Comparison of ENCODE assay signal across 19 cellular contexts in the genomic region with DNA sequence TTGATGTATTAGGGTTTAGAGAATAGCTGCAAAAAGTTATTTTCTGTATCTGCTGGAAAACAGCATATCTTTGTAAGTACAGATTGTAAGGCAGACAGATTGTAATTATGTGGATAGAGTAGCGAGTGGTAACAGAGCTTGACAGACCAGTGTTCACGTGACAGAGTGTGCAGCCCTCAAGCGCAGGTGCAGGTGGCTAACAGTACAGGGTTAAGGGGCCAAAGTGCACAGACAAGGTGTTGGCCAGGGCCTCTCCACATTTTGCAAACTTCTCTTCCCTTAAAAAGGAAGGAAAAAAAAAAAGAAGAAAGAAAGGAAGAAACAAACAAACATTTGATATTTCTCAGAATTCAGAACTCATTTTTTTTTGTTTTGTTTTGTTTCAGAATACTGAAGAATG. TPM values are rescaled to one million over a fixed set of nuclear protein-coding genes. Genes with fewer than 3 reads are reported as not detected.
A peak's percentile ranks its signal among the peaks of the same experiment; 100 is the strongest.
DNase-seq lines count a peak whose midpoint lies in the region; ATAC-seq and TF ChIP-seq lines count a peak whose summit lies in the region.
"Had no signal": no experiment of that assay in that cellular context is flagged by ENCODE, and none has a peak within 500 bp of the region (broad histone marks: within the 10 kb centered on the region; RNA-seq: fewer than 3 reads in every experiment).

No MANE protein-coding gene starts in this region.

- H3K9me3 ChIP-seq in mucosa of descending colon, result no peaks in the 10 kb centered on the region
- H3K9me3 ChIP-seq: SJSA1 had no signal

- DNase-seq in COLO668 (lab: John Stamatoyannopoulos, UW; ENCODE audit: unreplicated experiment) (peak; percentile 8), DMS53 treated with DMSO at 0.1 percent for 48 hours (lab: John Stamatoyannopoulos, UW; ENCODE audit: unreplicated experiment) (peak; percentile 91), left colon (peak; percentile 46 to 73), mucosa of descending colon (peak in 2 of 3 donors; percentile 51 to 61), coronary artery (ENCODE audit: low spot score) (no peak), SIG-M5 (lab: John Stamatoyannopoulos, UW) (no peak), osteocyte (ENCODE audit: extremely low spot score, unreplicated experiment) (no peak)
- DNase-seq: ACHN, H7, HFFc6, IMR-90, NCI-H1417 treated with DMSO at 0.1 percent for 48 hours, NCI-H187 treated with DMSO at 0.1 percent for 48 hours, NCI-H446, NCI-H82 had no signal

- intact Hi-C loops in left colon (cut with DNase I, micrococcal nuclease) (no loop called here), mucosa of descending colon (cut with DNase I, micrococcal nuclease) (no loop called here)

- no peaks in the 10 kb centered on the region for H3K27me3 Mint-ChIP-seq in osteocyte (ENCODE audit: unreplicated experiment)

- no peak for TF ChIP-seq CTCF in mucosa of descending colon (IDR thresholded peaks at IDR 0.05)
- TF ChIP-seq CTCF in coronary artery (IDR thresholded peaks at IDR 0.05), result no peak
- no peak for TF ChIP-seq CTCF in osteocyte (IDR thresholded peaks at IDR 0.05)

- no peaks in the 10 kb centered on the region for H3K9me3 Mint-ChIP-seq in osteocyte (ENCODE audit: unreplicated experiment)
- H3K9me3 Mint-ChIP-seq: HFFc6 had no signal

- no peaks in the 10 kb centered on the region for H3K4me1 Mint-ChIP-seq in osteocyte (ENCODE audit: unreplicated experiment)

- H3K4me1 ChIP-seq in mucosa of descending colon (ENCODE audit: low read depth), result peaks cover 19% of the 10 kb centered on the region
- H3K4me1 ChIP-seq: SJSA1 had no signal

- no peak overlapping the region for H3K27ac ChIP-seq in coronary artery
- H3K27ac ChIP-seq: C4-2B, SJSA1 had no signal

- ATAC-seq in left colon (peak; percentile 87), mucosa of descending colon (peak; percentile 85)

- H3K36me3 Mint-ChIP-seq in osteocyte (ENCODE audit: unreplicated experiment), result peaks cover 17% of the 10 kb centered on the region

- H3K4me3 Mint-ChIP-seq in osteocyte (ENCODE audit: unreplicated experiment), result no peak overlapping the region
- H3K4me3 Mint-ChIP-seq: HFFc6 had no signal

- no peak overlapping the region for H3K27ac Mint-ChIP-seq in osteocyte (ENCODE audit: unreplicated experiment)
- H3K27ac Mint-ChIP-seq: HFFc6 had no signal

- no peaks in the 10 kb centered on the region for H3K36me3 ChIP-seq in mucosa of descending colon (ENCODE audit: low read depth)

- H3K4me3 ChIP-seq in mucosa of descending colon (no peak overlapping the region), coronary artery (no peak overlapping the region)
- H3K4me3 ChIP-seq: SJSA1 had no signal

RNA-seq across cellular contexts. Expression of gene KLHL42, which starts 25.2 kb away (rescaled TPM):
- 10 to 100 TPM; 18.1 to 23.8 TPM for total RNA-seq in left colon
- 10 to 100 TPM; 14.4 to 48.6 (median 24.0) TPM for total RNA-seq in mucosa of descending colon
- 29.2 TPM in 2 replicates for total RNA-seq in osteocyte

RNA-seq across cellular contexts. Expression of gene MANSC4, which starts 25.2 kb away (rescaled TPM):
- not detected for total RNA-seq in left colon
- not detected for total RNA-seq in mucosa of descending colon
- total RNA-seq in osteocyte, result not detected in 2 replicates
- total RNA-seq: H7, HFFc6, HT-29, IMR-90, M059J, SJSA1 had no signal

RNA-seq across cellular contexts. Expression of gene MRPS35, which starts 44.2 kb away (rescaled TPM):
- total RNA-seq in left colon, result 10 to 100 TPM; 59.1 to 72.2 TPM
- 10 to 100 TPM; 50.2 to 72.6 (median 67.3) TPM for total RNA-seq in mucosa of descending colon
- total RNA-seq in osteocyte, result 30.6 and 31.0 TPM in 2 replicates

RNA-seq across cellular contexts. Expression of gene REP15, which starts 58.5 kb away (rescaled TPM):
- total RNA-seq in left colon, result 10 to 100 TPM; 53.9 to 59.1 TPM
- total RNA-seq in mucosa of descending colon, result 10 to 100 TPM; 14.3 to 51.4 (median 51.1) TPM
- 1.4 and 1.6 TPM in 2 replicates for total RNA-seq in osteocyte

Comparison
In these comparisons a context has a peak if more than half of its experiments do, and no peak if none do; other contexts are left out.
1. DNase-seq: peak in COLO668 (single experiment), DMS53 treated with DMSO at 0.1 percent for 48 hours (single experiment), left colon (2 of 2) and mucosa of descending colon (2 of 3); none in coronary artery (single experiment), SIG-M5 (single experiment) and osteocyte (single experiment).